8 cellular contexts compared by ENCODE assay signal in genomic region chr1:63124666-63125191, GRCh38.
A peak's percentile ranks its signal among the peaks of the same experiment; 100 is the strongest.
DNase-seq lines count a peak whose midpoint lies in the region; ATAC-seq and TF ChIP-seq lines count a peak whose summit lies in the region.

No MANE protein-coding gene starts in this region.

- no peaks in the 10 kb centered on the region for H3K79me2 ChIP-seq in Karpas-422 (ENCODE audit: low read length)

- H3K27ac Mint-ChIP-seq in activated CD4-positive, alpha-beta T cell treated with anti-CD3 and anti-CD28 coated beads, Interleukin-2, amount 10 ng/mL, durations not matched to agents 24 days and 14 days, result no peak overlapping the region

- H3K36me3 ChIP-seq in brain microvascular endothelial cell (replicated peaks) (no peaks in the 10 kb centered on the region), Karpas-422 (ENCODE audit: insufficient read depth, low read length) (no peaks in the 10 kb centered on the region)

- no peak overlapping the region for H3K9ac ChIP-seq in Karpas-422 (ENCODE audit: low read length)

- TF ChIP-seq CTCF in brain microvascular endothelial cell (IDR thresholded peaks at IDR 0.05; ENCODE audit: low read depth, low read length, missing control alignments), result no peak

- H3K9me2 ChIP-seq in Karpas-422 (replicated peaks; ENCODE audit: insufficient read depth, low read length), result no peaks in the 10 kb centered on the region

- no peaks in the 10 kb centered on the region for H4K20me1 ChIP-seq in Karpas-422 (ENCODE audit: insufficient read depth, low read depth, low read length)

- H3K4me1 ChIP-seq in Karpas-422 (ENCODE audit: low read length), result no peaks in the 10 kb centered on the region

- in situ Hi-C loops in brain microvascular endothelial cell (cut with HindIII; ENCODE audit: low pct_ligation_motif_present, low sequenced_read_pairs), result no loop called here

- H3K27me3 Mint-ChIP-seq in activated CD4-positive, alpha-beta T cell treated with anti-CD3 and anti-CD28 coated beads, Interleukin-2, amount 10 ng/mL, durations not matched to agents 24 days and 14 days, result peaks cover 17% of the 10 kb centered on the region

- H2AFZ ChIP-seq in Karpas-422 (ENCODE audit: low read length), result no peak overlapping the region

- H3K4me3 ChIP-seq in brain microvascular endothelial cell (ENCODE audit: low read depth, low read length), result no peak overlapping the region
- H3K4me3 ChIP-seq in Karpas-422 (ENCODE audit: low read length), result no peak overlapping the region

- H3K9me3 ChIP-seq in Karpas-422 (ENCODE audit: low read length), result no peaks in the 10 kb centered on the region

- H3K27ac ChIP-seq in brain microvascular endothelial cell (peak overlapping the region; percentile 89), Karpas-422 (ENCODE audit: low read length) (no peak overlapping the region)

- H3K4me3 Mint-ChIP-seq in activated CD4-positive, alpha-beta T cell treated with anti-CD3 and anti-CD28 coated beads, Interleukin-2, amount 10 ng/mL, durations not matched to agents 24 days and 14 days, result no peak overlapping the region

- DNase-seq in brain microvascular endothelial cell (peak; percentile 78), putamen (ENCODE audit: low spot score) (peak; percentile 90), NCI-H1694 treated with DMSO at 0.1 percent for 48 hours (lab: John Stamatoyannopoulos, UW) (no peak), left colon (no peak), Karpas-422 (no peak)
- no peak for DNase-seq in activated CD4-positive, alpha-beta T cell treated with anti-CD3 and anti-CD28 coated beads, Interleukin-2, amount 10 ng/mL, durations not matched to agents 24 days and 14 days

- peak; percentile 85 for ATAC-seq in GM19395 (IDR thresholded peaks at IDR 0.05; ENCODE audit: unreplicated experiment)
- ATAC-seq in HG03139 (IDR thresholded peaks at IDR 0.05; ENCODE audit: unreplicated experiment), result peak; percentile 71
- no peak for ATAC-seq in left colon

- H3K4me1 Mint-ChIP-seq in activated CD4-positive, alpha-beta T cell treated with anti-CD3 and anti-CD28 coated beads, Interleukin-2, amount 10 ng/mL, durations not matched to agents 24 days and 14 days, result peaks cover 5% of the 10 kb centered on the region

- H3K9me3 Mint-ChIP-seq in activated CD4-positive, alpha-beta T cell treated with anti-CD3 and anti-CD28 coated beads, Interleukin-2, amount 10 ng/mL, durations not matched to agents 24 days and 14 days, result no peaks in the 10 kb centered on the region

- H3K27me3 ChIP-seq in brain microvascular endothelial cell (replicated peaks) (no peaks in the 10 kb centered on the region), Karpas-422 (ENCODE audit: low read length) (no peaks in the 10 kb centered on the region)

- no peak overlapping the region for H3K4me2 ChIP-seq in Karpas-422 (ENCODE audit: low read depth, low read length, poor library complexity, severe bottlenecking)

- no peaks in the 10 kb centered on the region for H3K36me3 Mint-ChIP-seq in activated CD4-positive, alpha-beta T cell treated with anti-CD3 and anti-CD28 coated beads, Interleukin-2, amount 10 ng/mL, durations not matched to agents 24 days and 14 days (ENCODE audit: low read depth)

- intact Hi-C loops in activated CD4-positive, alpha-beta T cell treated with anti-CD3 and anti-CD28 coated beads, Interleukin-2, amount 10 ng/mL, durations not matched to agents 24 days and 14 days (cut with micrococcal nuclease), result no loop called here
- intact Hi-C loops in left colon (cut with DNase I, micrococcal nuclease), result no loop called here

Comparison
In these comparisons a context has a peak if more than half of its experiments do, and no peak if none do; other contexts are left out.
1. DNase-seq: peak in brain microvascular endothelial cell (single experiment) and putamen (single experiment); none in NCI-H1694 treated with DMSO at 0.1 percent for 48 hours (single experiment), activated CD4-positive, alpha-beta T cell treated with anti-CD3 and anti-CD28 coated beads, Interleukin-2, amount 10 ng/mL, durations not matched to agents 24 days and 14 days (single experiment), left colon (0 of 2) and Karpas-422 (single experiment).